In genomic region chr15:68808091-68808490, GRCh38 we compare ENCODE assay signal across 19 cellular contexts. TPM values are rescaled to one million over a fixed set of nuclear protein-coding genes. Genes with fewer than 3 reads are reported as not detected.
A peak's percentile ranks its signal among the peaks of the same experiment; 100 is the strongest.
DNase-seq lines count a peak whose midpoint lies in the region; ATAC-seq and TF ChIP-seq lines count a peak whose summit lies in the region.
"Had no signal": no experiment of that assay in that cellular context is flagged by ENCODE, and none has a peak within 500 bp of the region (broad histone marks: within the 10 kb centered on the region; RNA-seq: fewer than 3 reads in every experiment).

No MANE protein-coding gene starts in this region.

- H2BK120ac ChIP-seq in trophoblast cell (ENCODE audit: insufficient read depth, low read length, poor library complexity): no peak overlapping the region

- H3K9me3 Mint-ChIP-seq in Calu3 (ENCODE audit: low read depth, unreplicated experiment): no peaks in the 10 kb centered on the region
- no peaks in the 10 kb centered on the region for H3K9me3 Mint-ChIP-seq in effector memory CD8-positive, alpha-beta T cell
- no peaks in the 10 kb centered on the region for H3K9me3 Mint-ChIP-seq in CD8-positive, alpha-beta memory T cell

- no peak overlapping the region for H4K8ac ChIP-seq in trophoblast cell (ENCODE audit: low read depth, low read length)

- no peaks in the 10 kb centered on the region for H3K9me3 ChIP-seq in BLaER1 treated with 17β-estradiol and CSF1 and Interleukin-3, amounts not matched to agents 10 nM and 100 nM (replicated peaks in 1 of 11)
- H3K9me3 ChIP-seq in trophoblast cell (ENCODE audit: insufficient read depth, low read depth, low read length): no peaks in the 10 kb centered on the region
- H3K9me3 ChIP-seq in CD8-positive, alpha-beta memory T cell (ENCODE audit: low read length): no peaks in the 10 kb centered on the region
- H3K9me3 ChIP-seq: esophagus muscularis mucosa, heart left ventricle, ovary had no signal

- BruUV-seq in Calu3 (replicated peaks; lab: Mats Ljungman, UMichigan): no TSS peak

- intact Hi-C loops in Calu3 (cut with micrococcal nuclease; ENCODE audit: unreplicated experiment): no loop called here

- H3K79me1 ChIP-seq in trophoblast cell (ENCODE audit: low read length): no peaks in the 10 kb centered on the region

- peaks cover 17% of the 10 kb centered on the region for H3K79me2 ChIP-seq in trophoblast cell (ENCODE audit: control insufficient read depth, insufficient read depth, low read length, poor library complexity)

- ATAC-seq in effector memory CD8-positive, alpha-beta T cell (replicated peaks): no peak
- ATAC-seq in foreskin keratinocyte: no peak

- no peak overlapping the region for H4K12ac ChIP-seq in trophoblast cell (ENCODE audit: low read depth, low read length)

- H2AFZ ChIP-seq in trophoblast cell (ENCODE audit: insufficient read depth, low read length, poor library complexity): no peak overlapping the region

- peak overlapping the region in 4 of 11 experiments; percentile 17 to 51 (median 44); a peak in 6 of 22 replicates for H3K27ac ChIP-seq in BLaER1 treated with 17β-estradiol and CSF1 and Interleukin-3, amounts not matched to agents 10 nM and 100 nM
- H3K27ac ChIP-seq in trophoblast cell (ENCODE audit: low read depth, low read length) (no peak overlapping the region), foreskin keratinocyte (no peak overlapping the region)
- H3K27ac ChIP-seq in CD8-positive, alpha-beta memory T cell (ENCODE audit: low read depth, low read length): no peak overlapping the region
- H3K27ac ChIP-seq: esophagus muscularis mucosa, KMS-11, ovary had no signal

- no peak overlapping the region for H2BK12ac ChIP-seq in trophoblast cell (ENCODE audit: low read length)

- H3K27me3 Mint-ChIP-seq in Calu3 (ENCODE audit: unreplicated experiment): no peaks in the 10 kb centered on the region
- no peaks in the 10 kb centered on the region for H3K27me3 Mint-ChIP-seq in effector memory CD8-positive, alpha-beta T cell
- H3K27me3 Mint-ChIP-seq in CD8-positive, alpha-beta memory T cell: no peaks in the 10 kb centered on the region

- H3K18ac ChIP-seq in trophoblast cell (ENCODE audit: low read length): no peak overlapping the region

- TF ChIP-seq CTCF in Calu3 (IDR thresholded peaks at IDR 0.05; ENCODE audit: unreplicated experiment): no peak
- no peak for TF ChIP-seq CTCF in foreskin keratinocyte (conservative IDR thresholded peaks at IDR 0.05)

- H3K4ac ChIP-seq in trophoblast cell (ENCODE audit: low read depth, low read length): peak overlapping the region; percentile 24

- no CpG with 5 or more reads among the region's 2 CpGs for WGBS in trophoblast cell (ENCODE audit: extremely low coverage, insufficient coverage, insufficient read length)

- H4K91ac ChIP-seq in trophoblast cell (ENCODE audit: low read depth, low read length): no peak overlapping the region

- CTCF ChIA-PET in Calu3 (lab: Charles Lee): interaction anchor here (1.0 kb wide), 1 partner anchor 9 kb away, joined by 4 read pairs; no protein-coding TSS in a partner anchor
- CTCF ChIA-PET in CD8-positive, alpha-beta memory T cell (lab: Charles Lee): interaction anchor here (1.0 to 2.0 kb wide), 2 partner anchors 13 to 68 kb away, joined by 3 to 6 read pairs; no protein-coding TSS in a partner anchor

- H3K27ac Mint-ChIP-seq in Calu3 (ENCODE audit: unreplicated experiment): peak overlapping the region; percentile 41
- peak overlapping the region; percentile 5 to 11 for H3K27ac Mint-ChIP-seq in effector memory CD8-positive, alpha-beta T cell
- H3K27ac Mint-ChIP-seq in CD8-positive, alpha-beta memory T cell: peak overlapping the region in 4 of 8 donors; percentile 39 to 85 (median 75)

- no peaks in the 10 kb centered on the region for H3K27me3 ChIP-seq in BLaER1 treated with 17β-estradiol and CSF1 and Interleukin-3, amounts not matched to agents 10 nM and 100 nM
- H3K27me3 ChIP-seq in trophoblast cell (ENCODE audit: insufficient read depth, low read length): no peaks in the 10 kb centered on the region
- no peaks in the 10 kb centered on the region for H3K27me3 ChIP-seq in CD8-positive, alpha-beta memory T cell (ENCODE audit: insufficient read depth, low read length, poor library complexity, severe bottlenecking)
- H3K27me3 ChIP-seq in foreskin keratinocyte: no peaks in the 10 kb centered on the region
- H3K27me3 ChIP-seq: esophagus muscularis mucosa, heart left ventricle, ovary had no signal

- H3K4me1 ChIP-seq in BLaER1 treated with 17β-estradiol and CSF1 and Interleukin-3, amounts not matched to agents 10 nM and 100 nM: peaks cover 61 to 80% (median 74%) of the 10 kb centered on the region in 10 experiments
- H3K4me1 ChIP-seq in trophoblast cell (ENCODE audit: control insufficient read depth in 1 of 2, insufficient read depth in 2 of 2, low read length in 2 of 2) (peaks cover 13 to 28% of the 10 kb centered on the region in 2 experiments), foreskin keratinocyte (peaks cover 6% of the 10 kb centered on the region)
- H3K4me1 ChIP-seq in CD8-positive, alpha-beta memory T cell (ENCODE audit: insufficient read depth, low read length): peaks cover 72% of the 10 kb centered on the region

- peaks cover 18% of the 10 kb centered on the region for H3K36me3 Mint-ChIP-seq in Calu3 (ENCODE audit: insufficient read depth, unreplicated experiment)
- peaks cover 10% of the 10 kb centered on the region for H3K36me3 Mint-ChIP-seq in effector memory CD8-positive, alpha-beta T cell (ENCODE audit: insufficient read depth)
- peaks cover 0 to 49% (median 6%) of the 10 kb centered on the region in 3 donors for H3K36me3 Mint-ChIP-seq in CD8-positive, alpha-beta memory T cell

- POLR2A ChIA-PET in CD8-positive, alpha-beta memory T cell (lab: Charles Lee): interaction anchor here (0.6 to 0.9 kb wide), 2 partner anchors 9 to 11 kb away, joined by 3 read pairs; no protein-coding TSS in a partner anchor

- DNase-seq in Calu3: no peak
- no peak for DNase-seq in effector memory CD8-positive, alpha-beta T cell
- no peak for DNase-seq in trophoblast cell
- no peak for DNase-seq in NCI-H524 (lab: John Stamatoyannopoulos, UW)
- no peak for DNase-seq in CD8-positive, alpha-beta memory T cell
- DNase-seq in foreskin keratinocyte: no peak
- DNase-seq: activated CD4-positive, alpha-beta T cell treated with anti-CD3 and anti-CD28 coated beads for 4 hours; activated T-cell treated with anti-CD3 and anti-CD28 coated beads, Interleukin-2, amount 50 U/mL, for 48 hours; amniotic stem cell; cortex of kidney; DMS79; heart left ventricle; NCI-H1417 treated with DMSO at 0.1 percent for 48 hours; NCI-H226; ovary; stimulated activated CD4-positive, alpha-beta T cell treated with anti-CD3 and anti-CD28 coated beads, Interleukin-12 subunit alpha, Interleukin-12 subunit beta, amount 100 ng/mL, for 4 hours had no signal

- peaks cover 67% of the 10 kb centered on the region for H3K4me1 Mint-ChIP-seq in Calu3 (ENCODE audit: low read depth, unreplicated experiment)
- H3K4me1 Mint-ChIP-seq in effector memory CD8-positive, alpha-beta T cell (ENCODE audit: low read depth in 2 of 2): peaks cover 68 to 75% of the 10 kb centered on the region in 2 donors
- peaks cover 78 to 98% (median 94%) of the 10 kb centered on the region in 3 donors for H3K4me1 Mint-ChIP-seq in CD8-positive, alpha-beta memory T cell

- H3K4me3 Mint-ChIP-seq in Calu3 (ENCODE audit: low read depth, unreplicated experiment): no peak overlapping the region
- no peak overlapping the region for H3K4me3 Mint-ChIP-seq in effector memory CD8-positive, alpha-beta T cell
- H3K4me3 Mint-ChIP-seq in CD8-positive, alpha-beta memory T cell: peak overlapping the region in 3 of 7 donors; percentile 8 to 62 (median 41)

- no peak overlapping the region for H3K4me3 ChIP-seq in BLaER1 treated with 17β-estradiol and CSF1 and Interleukin-3, amounts not matched to agents 10 nM and 100 nM
- no peak overlapping the region for H3K4me3 ChIP-seq in trophoblast cell (ENCODE audit: low read depth, low read length)
- no peak overlapping the region for H3K4me3 ChIP-seq in CD8-positive, alpha-beta memory T cell (ENCODE audit: low read length)
- H3K4me3 ChIP-seq: esophagus muscularis mucosa, heart left ventricle, ovary had no signal

- no peak overlapping the region for H3K23ac ChIP-seq in trophoblast cell (ENCODE audit: low read length)

- H3K36me3 ChIP-seq in BLaER1 treated with 17β-estradiol and CSF1 and Interleukin-3, amounts not matched to agents 10 nM and 100 nM: peaks cover 71 to 100% (median 89%) of the 10 kb centered on the region in 11 experiments
- H3K36me3 ChIP-seq in trophoblast cell (ENCODE audit: control insufficient read depth in 1 of 2, insufficient read depth in 2 of 2, low read length in 2 of 2): peaks cover 4 to 6% of the 10 kb centered on the region in 2 experiments
- peaks cover 10% of the 10 kb centered on the region for H3K36me3 ChIP-seq in CD8-positive, alpha-beta memory T cell (ENCODE audit: insufficient read depth, low read length)
- H3K36me3 ChIP-seq: esophagus muscularis mucosa, ovary had no signal

- H4K20me1 ChIP-seq in BLaER1 treated with 17β-estradiol and CSF1 and Interleukin-3, amounts not matched to agents 10 nM and 100 nM: peaks cover 100% of the 10 kb centered on the region in 11 experiments

- H3K9ac ChIP-seq in BLaER1 treated with 17β-estradiol and CSF1 and Interleukin-3, amounts not matched to agents 10 nM and 100 nM: peak overlapping the region in 2 of 11 experiments; percentile 10 to 36; a peak in 2 of 22 replicates
- H3K9ac ChIP-seq in trophoblast cell (ENCODE audit: low read length): no peak overlapping the region
- H3K9ac ChIP-seq: KMS-11 had no signal

- no peak overlapping the region for H2AK5ac ChIP-seq in trophoblast cell (ENCODE audit: low read length)

- peak overlapping the region in 9 of 11 experiments; percentile 15 to 54 (median 42); a peak in 15 of 22 replicates for H3K4me2 ChIP-seq in BLaER1 treated with 17β-estradiol and CSF1 and Interleukin-3, amounts not matched to agents 10 nM and 100 nM
- H3K4me2 ChIP-seq in trophoblast cell (ENCODE audit: low read length): no peak overlapping the region
- H3K4me2 ChIP-seq: KMS-11 had no signal

- no peak overlapping the region for H2BK5ac ChIP-seq in trophoblast cell (ENCODE audit: low read depth, low read length, poor library complexity)

- H3K14ac ChIP-seq in trophoblast cell (ENCODE audit: low read length): no peak overlapping the region

RNA-seq across cellular contexts. Expression of gene ANP32A, which starts 12.6 kb away (rescaled TPM):
- total RNA-seq in Calu3 (2022) (250 and 267 TPM in 2 replicates), foreskin keratinocyte (104 and 145 TPM in 2 replicates)
- 247 and 258 TPM in 2 replicates for polyA plus RNA-seq in trophoblast cell (2013)
- 100 to 1,000 TPM; 233 to 237 TPM for total RNA-seq in CD8-positive, alpha-beta memory T cell
- 94.6 TPM for polyA plus RNA-seq in CD8-positive, alpha-beta memory T cell
- polyA plus RNA-seq in foreskin keratinocyte: 150 and 179 TPM in 2 replicates
